16 cellular contexts compared by ENCODE assay signal in the genomic region with DNA sequence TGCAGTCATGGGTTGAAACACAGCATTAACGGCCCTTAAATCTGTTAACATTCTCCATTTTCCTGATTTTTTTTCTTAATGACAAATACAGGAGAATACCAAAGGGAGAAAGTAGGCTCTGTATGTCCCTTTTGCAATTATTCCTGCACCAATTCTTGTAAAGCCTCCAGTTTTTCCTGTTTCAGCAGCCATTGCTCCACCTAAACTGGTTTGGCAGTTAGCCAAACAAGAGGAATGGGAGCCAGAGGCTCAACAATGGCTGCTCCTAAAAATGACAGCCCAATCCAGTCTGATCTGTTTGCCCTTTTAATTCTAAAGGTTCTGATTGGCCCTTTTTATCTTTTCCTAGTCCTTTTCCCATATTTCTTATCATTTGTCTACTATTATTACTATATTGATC.
DNase-seq lines count a peak whose midpoint lies in the region; ATAC-seq and TF ChIP-seq lines count a peak whose summit lies in the region.
"Had no signal": no experiment of that assay in that cellular context is flagged by ENCODE, and none has a peak within 500 bp of the region (broad histone marks: within the 10 kb centered on the region; RNA-seq: fewer than 3 reads in every experiment).

No MANE protein-coding gene starts in this region.

- H3K4me2 ChIP-seq in PC-9 (peak overlapping the region; percentile 5; the same call in 1 of the 2 replicates), trophoblast cell (ENCODE audit: low read length) (no peak overlapping the region)
- H3K4me2 ChIP-seq: A549 had no signal

- no peak overlapping the region for H2BK5ac ChIP-seq in trophoblast cell (ENCODE audit: low read depth, low read length, poor library complexity)

- no peak overlapping the region for H3K14ac ChIP-seq in trophoblast cell (ENCODE audit: low read length)

- TF ChIP-seq CTCF in PC-9 (conservative IDR thresholded peaks at IDR 0.05) (no peak), transverse colon (IDR thresholded peaks at IDR 0.05) (no peak)

- WGBS in trophoblast cell (ENCODE audit: extremely low coverage, insufficient coverage, insufficient read length) = no CpG with 5 or more reads among the region's 1 CpG
- 75 to 96% methylated on average over 1 of the region's 1 CpG for WGBS in transverse colon (ENCODE audit: low coverage in 1 of 2), 2 donors

- intact Hi-C loops in PC-9 (cut with micrococcal nuclease; ENCODE audit: unreplicated experiment) = no loop called here
- intact Hi-C loops in transverse colon (cut with DNase I; ENCODE audit: low total_unique reads) = no loop called here

- H3K79me1 ChIP-seq in trophoblast cell (ENCODE audit: low read length) = no peaks in the 10 kb centered on the region

- no peak overlapping the region for H3K23ac ChIP-seq in trophoblast cell (ENCODE audit: low read length)

- no peak for ATAC-seq in HG03457 (IDR thresholded peaks at IDR 0.05; ENCODE audit: unreplicated experiment)
- ATAC-seq: A549, HepG2 had no signal

- H3K9me3 ChIP-seq in PC-9 (ENCODE audit: insufficient read depth, low read depth) = peaks cover 4% of the 10 kb centered on the region; the same call in 1 of the 2 replicates
- peaks cover 7% of the 10 kb centered on the region for H3K9me3 ChIP-seq in trophoblast cell (ENCODE audit: insufficient read depth, low read depth, low read length)
- peaks cover 5 to 7% of the 10 kb centered on the region in 2 donors for H3K9me3 ChIP-seq in transverse colon
- H3K9me3 ChIP-seq: A549 had no signal

- no peak overlapping the region for H3K18ac ChIP-seq in trophoblast cell (ENCODE audit: low read length)

- no peak for TF ChIP-seq POLR2A in transverse colon (IDR thresholded peaks at IDR 0.05)

- H3K4ac ChIP-seq in trophoblast cell (ENCODE audit: low read depth, low read length) = no peak overlapping the region

- H4K20me1 ChIP-seq in PC-9 (ENCODE audit: insufficient read depth) = no peaks in the 10 kb centered on the region

- H3K4me1 ChIP-seq in PC-9 (replicated peaks; ENCODE audit: insufficient read depth) (peaks cover 7% of the 10 kb centered on the region), trophoblast cell (ENCODE audit: control insufficient read depth in 1 of 2, insufficient read depth in 2 of 2, low read length in 2 of 2) (no peaks in the 10 kb centered on the region), transverse colon (no peaks in the 10 kb centered on the region)
- H3K4me1 ChIP-seq: A549, BE2C had no signal

- no peak overlapping the region for H2BK12ac ChIP-seq in trophoblast cell (ENCODE audit: low read length)

- H4K91ac ChIP-seq in trophoblast cell (ENCODE audit: low read depth, low read length) = no peak overlapping the region

- H3K9me2 ChIP-seq in PC-9 (ENCODE audit: insufficient read depth) = no peaks in the 10 kb centered on the region

- no peak for TF ChIP-seq EP300 in transverse colon (IDR thresholded peaks at IDR 0.05; ENCODE audit: low read depth)

- no peaks in the 10 kb centered on the region for H3F3A ChIP-seq in PC-9 (ENCODE audit: insufficient read depth, low read depth)

- H3K36me3 ChIP-seq in PC-9 (ENCODE audit: low read depth) (no peaks in the 10 kb centered on the region), trophoblast cell (ENCODE audit: control insufficient read depth in 1 of 2, insufficient read depth in 2 of 2, low read length in 2 of 2) (no peaks in the 10 kb centered on the region), transverse colon (no peaks in the 10 kb centered on the region)
- H3K36me3 ChIP-seq: BE2C had no signal

- no TSS peak for BruUV-seq in PC-9 (replicated peaks; lab: Mats Ljungman, UMichigan)

- H3K79me2 ChIP-seq in PC-9 (ENCODE audit: low read depth) (no peaks in the 10 kb centered on the region), trophoblast cell (ENCODE audit: control insufficient read depth, insufficient read depth, low read length, poor library complexity) (no peaks in the 10 kb centered on the region)

- H3K27ac ChIP-seq in PC-9 (no peak overlapping the region), trophoblast cell (ENCODE audit: low read depth, low read length) (no peak overlapping the region), transverse colon (no peak overlapping the region)
- H3K27ac ChIP-seq: A549, C4-2B had no signal

- in situ Hi-C loops in transverse colon (cut with MboI; ENCODE audit: low pct_ligation_motif_present in 1 of 4, low pct_unique_long_range_greater_than_20kb in 1 of 4, low sequenced_read_pairs in 3 of 4) = no loop called here

- H3K9ac ChIP-seq in trophoblast cell (ENCODE audit: low read length) = no peak overlapping the region

- POLR2A ChIA-PET in PC-9 (lab: Charles Lee; ENCODE audit: unreplicated experiment) = no interaction called here

- H4K12ac ChIP-seq in trophoblast cell (ENCODE audit: low read depth, low read length) = no peak overlapping the region

- no peak overlapping the region for H3K4me3 ChIP-seq in PC-9
- no peak overlapping the region for H3K4me3 ChIP-seq in trophoblast cell (ENCODE audit: low read depth, low read length)
- H3K4me3 ChIP-seq in transverse colon = no peak overlapping the region
- H3K4me3 ChIP-seq: A549 had no signal

- DNase-seq in HT-29 (ENCODE audit: low spot score) (peak; percentile 43), NCI-H1105 (lab: John Stamatoyannopoulos, UW) (peak; percentile 6), PC-9 (peak in 1 of 2 experiments; percentile 4), trophoblast cell (peak; percentile 23 to 77), transverse colon (no peak)
- DNase-seq in stimulated activated CD4-positive, alpha-beta T cell treated with anti-CD3 and anti-CD28 coated beads, Interleukin-2, amount 100 ng/mL, for 24 hours = no peak
- DNase-seq: BE2C; CD4-positive, alpha-beta memory T cell; DND-41; GDM1; GOT3; H9 had no signal

- no peak overlapping the region for H4K8ac ChIP-seq in trophoblast cell (ENCODE audit: low read depth, low read length)

- H2AFZ ChIP-seq in PC-9 (no peak overlapping the region), trophoblast cell (ENCODE audit: insufficient read depth, low read length, poor library complexity) (no peak overlapping the region)

- CTCF ChIA-PET in PC-9 (lab: Charles Lee) = no interaction called here

- H3K27me3 ChIP-seq in PC-9 (ENCODE audit: insufficient read depth, low read depth) = no peaks in the 10 kb centered on the region
- H3K27me3 ChIP-seq in trophoblast cell (ENCODE audit: insufficient read depth, low read length) = no peaks in the 10 kb centered on the region
- H3K27me3 ChIP-seq in transverse colon = no peaks in the 10 kb centered on the region
- H3K27me3 ChIP-seq: BE2C had no signal

- no peak overlapping the region for H2BK120ac ChIP-seq in trophoblast cell (ENCODE audit: insufficient read depth, low read length, poor library complexity)

- H2AK5ac ChIP-seq in trophoblast cell (ENCODE audit: low read length) = no peak overlapping the region

Comparison
In these comparisons a context has a peak if more than half of its experiments do, and no peak if none do; other contexts are left out.
1. DNase-seq: peak in HT-29 (single experiment), NCI-H1105 (single experiment) and trophoblast cell (2 of 2); none in transverse colon (single experiment) and stimulated activated CD4-positive, alpha-beta T cell treated with anti-CD3 and anti-CD28 coated beads, Interleukin-2, amount 100 ng/mL, for 24 hours (0 of 2).